ENCODE assay signal across 1 cellular context in genomic region chr2:101305492-101306123, GRCh38.
TF ChIP-seq lines count a peak whose summit lies in the region.

No MANE protein-coding gene starts in this region.

TF ChIP-seq in H1, 55 proteins besides CTCF, POLR2A, EP300 and RAD21:
- no peak for TF ChIP-seq KDM1A (IDR thresholded peaks at IDR 0.05; ENCODE audit: borderline replicate concordance, low read length)
- TF ChIP-seq SAP30 (IDR thresholded peaks at IDR 0.05; ENCODE audit: insufficient read depth, insufficient replicate concordance, low read length) = no peak
- no peak for TF ChIP-seq CBX8 (IDR thresholded peaks at IDR 0.05; ENCODE audit: borderline replicate concordance, low read depth, low read length)
- TF ChIP-seq SUZ12 (IDR thresholded peaks at IDR 0.05; ENCODE audit: low read length) = no peak
- TF ChIP-seq JUND (IDR thresholded peaks at IDR 0.05; ENCODE audit: low read length) = no peak
- TF ChIP-seq TAF1 (IDR thresholded peaks at IDR 0.05; ENCODE audit: low read depth, low read length) = no peak
- no peak for TF ChIP-seq YY1 (IDR thresholded peaks at IDR 0.05; ENCODE audit: low read depth, low read length)
- TF ChIP-seq CTBP2 (IDR thresholded peaks at IDR 0.05; ENCODE audit: borderline replicate concordance, insufficient read depth, insufficient read length, low read length) = no peak
TF ChIP-seq in H1: peak in this region for 0.
